ENCODE assay signal across 9 cellular contexts in the genomic region with DNA sequence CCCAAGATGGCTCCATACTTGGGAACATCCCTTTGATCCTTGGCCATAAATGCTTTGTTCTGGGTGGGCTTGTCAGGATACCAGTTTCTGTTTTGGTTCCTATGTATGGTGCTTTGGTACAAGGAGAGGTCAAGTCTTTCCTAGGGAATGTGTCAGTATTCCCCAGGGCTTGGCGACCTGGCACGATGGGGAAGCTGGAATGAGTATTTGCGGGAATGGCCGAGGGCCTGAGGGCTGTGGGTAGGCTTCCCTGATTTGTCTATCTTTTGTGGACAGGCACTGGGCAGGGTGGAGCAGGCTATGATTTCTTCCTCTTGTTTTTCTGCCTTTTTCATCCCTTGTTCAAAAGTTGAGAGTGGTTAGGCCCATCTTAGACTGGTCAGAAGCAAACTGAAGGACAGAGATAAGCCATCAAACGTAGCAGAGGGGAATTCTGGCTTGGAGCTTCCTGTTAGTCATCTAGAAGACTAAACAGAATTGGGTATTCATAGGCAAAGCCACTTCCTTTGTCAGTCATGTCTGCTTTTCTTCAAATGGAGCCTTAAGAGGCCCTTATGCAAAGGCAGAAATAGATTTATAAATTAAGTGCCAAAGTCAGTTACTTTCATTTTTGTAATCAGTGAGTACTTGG. TPM values are rescaled to one million over a fixed set of nuclear protein-coding genes. Genes with fewer than 3 reads are reported as not detected.
DNase-seq lines count a peak whose midpoint lies in the region; ATAC-seq lines count a peak whose summit lies in the region.
"Had no signal": no experiment of that assay in that cellular context is flagged by ENCODE, and none has a peak within 500 bp of the region (broad histone marks: within the 10 kb centered on the region; RNA-seq: fewer than 3 reads in every experiment).

No MANE protein-coding gene starts in this region.

- peak; percentile 65 for ATAC-seq in HG02678 (IDR thresholded peaks at IDR 0.05; ENCODE audit: unreplicated experiment)

- DNase-seq in SIG-M5 treated with dmso at 0.1 percent for 504 hours (lab: John Stamatoyannopoulos, UW; ENCODE audit: unreplicated experiment) (peak; percentile 8), SIG-M5 (lab: John Stamatoyannopoulos, UW) (no peak), OCI-M1 (lab: John Stamatoyannopoulos, UW) (peak; percentile 91), glomerular endothelial cell (ENCODE audit: extremely low read depth, low read depth, low spot score) (peak; percentile 18), retina (no peak), ecto neural progenitor cell (ENCODE audit: low spot score) (no peak), NCI-H146 treated with DMSO at 0.1 percent for 48 hours (lab: John Stamatoyannopoulos, UW; ENCODE audit: unreplicated experiment) (no peak)
- DNase-seq: right lobe of liver had no signal

RNA-seq across cellular contexts. Expression of a gene that starts 13.7 kb away (rescaled TPM):
- 1.2 and 1.5 TPM in 2 replicates for total RNA-seq in glomerular endothelial cell

Comparison
In these comparisons a context has a peak if more than half of its experiments do, and no peak if none do; other contexts are left out.
1. DNase-seq: peak in SIG-M5 treated with dmso at 0.1 percent for 504 hours (single experiment), OCI-M1 (single experiment) and glomerular endothelial cell (single experiment); none in SIG-M5 (single experiment), retina (single experiment), ecto neural progenitor cell (single experiment) and NCI-H146 treated with DMSO at 0.1 percent for 48 hours (single experiment).